In genomic region chr6:16338577-16339262, GRCh38 we compare ENCODE assay signal across 8 cellular contexts.
DNase-seq lines count a peak whose midpoint lies in the region; ATAC-seq and TF ChIP-seq lines count a peak whose summit lies in the region.

No MANE protein-coding gene starts in this region.

- no peak for TF ChIP-seq CTCF in endothelial cell (IDR thresholded peaks at IDR 0.05; ENCODE audit: unreplicated experiment)
- TF ChIP-seq CTCF in nephron progenitor cell (IDR thresholded peaks at IDR 0.05) = peak; percentile 34
- no peak for TF ChIP-seq CTCF in GM13977 (IDR thresholded peaks at IDR 0.05; ENCODE audit: extremely low read depth, insufficient read depth, missing control alignments)

- no peak for ATAC-seq in GM19035 (IDR thresholded peaks at IDR 0.05; ENCODE audit: unreplicated experiment)

- H3K27me3 Mint-ChIP-seq in endothelial cell (ENCODE audit: unreplicated experiment) (peaks cover 2% of the 10 kb centered on the region), nephron progenitor cell (ENCODE audit: low read depth, poor library complexity) (peaks cover 11% of the 10 kb centered on the region)

- H3K4me3 Mint-ChIP-seq in endothelial cell (ENCODE audit: unreplicated experiment) (no peak overlapping the region), nephron progenitor cell (no peak overlapping the region)

- in situ Hi-C loops in GM13977 (cut with MboI; ENCODE audit: low pct_unique_long_range_greater_than_20kb, low sequenced_read_pairs, unreplicated experiment) = loop anchor here (10.0 to 25.0 kb wide), 3 partner anchors 176 to 749 kb away; partner anchors contain the start of gene ATXN1

- DNase-seq in GM03348 (ENCODE audit: low spot score) (peak; percentile 93), NCI-H69 (lab: John Stamatoyannopoulos, UW) (peak; percentile 89), endothelial cell (ENCODE audit: low spot score) (peak; percentile 28), nephron progenitor cell (peak; percentile 32), NCI-H510A (lab: John Stamatoyannopoulos, UW) (no peak), GM13977 (ENCODE audit: low spot score) (no peak), T-helper 2 cell (no peak)

- H3K4me1 Mint-ChIP-seq in endothelial cell (ENCODE audit: unreplicated experiment) (peaks cover 5% of the 10 kb centered on the region), nephron progenitor cell (peaks cover 17% of the 10 kb centered on the region)

- H3K27ac Mint-ChIP-seq in endothelial cell (ENCODE audit: unreplicated experiment) = no peak overlapping the region
- no peak overlapping the region for H3K27ac Mint-ChIP-seq in nephron progenitor cell

- no peaks in the 10 kb centered on the region for H3K9me3 Mint-ChIP-seq in endothelial cell (ENCODE audit: unreplicated experiment)
- peaks cover 13% of the 10 kb centered on the region for H3K9me3 Mint-ChIP-seq in nephron progenitor cell

- H3K36me3 Mint-ChIP-seq in endothelial cell (ENCODE audit: low read depth, unreplicated experiment) (no peaks in the 10 kb centered on the region), nephron progenitor cell (ENCODE audit: low read depth) (no peaks in the 10 kb centered on the region)

Comparison
In these comparisons a context has a peak if more than half of its experiments do, and no peak if none do; other contexts are left out.
1. DNase-seq: peak in GM03348 (single experiment), NCI-H69 (single experiment), endothelial cell (single experiment) and nephron progenitor cell (single experiment); none in NCI-H510A (single experiment), GM13977 (single experiment) and T-helper 2 cell (0 of 5).